ENCODE assay signal across 1 cellular context in the genomic region with DNA sequence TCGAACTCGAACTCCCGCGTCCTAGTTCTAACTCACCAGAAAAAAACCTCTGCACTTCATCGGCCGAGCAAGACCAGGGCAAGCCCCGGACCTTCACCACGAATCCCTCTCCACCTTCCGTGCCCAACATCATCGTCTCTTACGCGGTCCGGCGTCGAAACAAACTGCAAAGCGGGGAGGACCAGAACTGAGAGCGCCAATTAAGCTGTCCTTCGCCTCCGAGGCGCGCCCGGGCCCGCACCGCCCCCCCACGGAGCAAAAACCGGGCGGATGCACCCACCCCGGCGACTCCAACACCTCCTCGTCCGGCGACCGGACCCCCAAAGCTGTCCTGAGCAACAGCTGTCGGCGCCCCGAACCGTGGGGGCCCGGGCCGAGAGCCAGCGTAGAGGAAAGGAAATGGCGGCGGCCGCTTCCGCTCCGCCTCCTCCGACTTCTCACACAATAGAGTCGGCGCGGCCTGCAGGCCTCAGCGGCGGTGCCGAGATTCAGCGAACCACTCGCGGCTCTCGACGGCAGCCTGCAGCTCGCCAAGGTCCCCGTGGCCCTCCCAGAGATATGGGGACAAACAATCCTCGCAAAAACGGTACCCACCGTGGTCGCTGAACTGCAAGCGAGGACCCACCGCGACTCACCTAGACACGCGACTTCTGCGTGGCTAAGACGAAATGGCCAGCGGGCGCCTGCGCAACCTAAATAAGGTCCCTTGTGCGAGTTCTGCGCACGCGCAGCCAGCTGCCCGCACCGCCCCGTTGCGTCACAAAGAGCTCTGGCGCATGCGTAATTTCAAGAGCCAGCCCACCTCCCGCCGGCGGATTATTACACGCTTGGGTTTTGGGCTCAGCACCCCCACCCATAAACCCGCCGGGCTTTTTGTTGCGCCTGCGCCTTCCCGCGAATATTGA.
TF ChIP-seq lines count a peak whose summit lies in the region.

A gene with protein sequence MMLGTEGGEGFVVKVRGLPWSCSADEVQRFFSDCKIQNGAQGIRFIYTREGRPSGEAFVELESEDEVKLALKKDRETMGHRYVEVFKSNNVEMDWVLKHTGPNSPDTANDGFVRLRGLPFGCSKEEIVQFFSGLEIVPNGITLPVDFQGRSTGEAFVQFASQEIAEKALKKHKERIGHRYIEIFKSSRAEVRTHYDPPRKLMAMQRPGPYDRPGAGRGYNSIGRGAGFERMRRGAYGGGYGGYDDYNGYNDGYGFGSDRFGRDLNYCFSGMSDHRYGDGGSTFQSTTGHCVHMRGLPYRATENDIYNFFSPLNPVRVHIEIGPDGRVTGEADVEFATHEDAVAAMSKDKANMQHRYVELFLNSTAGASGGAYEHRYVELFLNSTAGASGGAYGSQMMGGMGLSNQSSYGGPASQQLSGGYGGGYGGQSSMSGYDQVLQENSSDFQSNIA (minus strand): TSS at position 671 of the 905 bp plus-strand sequence. CDS start 538 bp downstream, at position 133.

TF ChIP-seq in HepG2, 621 proteins besides CTCF, POLR2A, EP300 and RAD21 (continued from another document and continues in another):
- TF ChIP-seq ZNF841 (CRISPR knock-in tag; IDR thresholded peaks at IDR 0.05; ENCODE audit: borderline replicate concordance) (peak; percentile 58; the same call in 1 of the 2 replicates), ZNF652 (CRISPR knock-in tag; IDR thresholded peaks at IDR 0.05; ENCODE audit: borderline replicate concordance, low read depth) (no peak), U2AF1 (optimal IDR thresholded peaks at IDR 0.05; ENCODE audit: low read depth, low read length) (no peak), ZMYM2 (CRISPR knock-in tag; IDR thresholded peaks at IDR 0.05) (0 out of 2 replicates have a peak, but pooled peaks have one; percentile 24), POLR2AphosphoS2 (IDR thresholded peaks at IDR 0.05; ENCODE audit: low read depth, low read length) (peak; percentile 98), MTA1 (CRISPR knock-in tag; IDR thresholded peaks at IDR 0.05; ENCODE audit: borderline replicate concordance) (no peak), ZZZ3 (CRISPR knock-in tag; IDR thresholded peaks at IDR 0.05; ENCODE audit: borderline replicate concordance) (peak; percentile 67; the same call in 1 of the 2 replicates), NR3C1 (CRISPR knock-in tag; IDR thresholded peaks at IDR 0.05) (no peak), XRCC5 (optimal IDR thresholded peaks at IDR 0.05; ENCODE audit: low read length) (peak; percentile 17), ZNF264 (CRISPR knock-in tag; IDR thresholded peaks at IDR 0.05) (no peak), ZNF354B (CRISPR knock-in tag; IDR thresholded peaks at IDR 0.05) (no peak), ZNF337 (CRISPR knock-in tag; IDR thresholded peaks at IDR 0.05; ENCODE audit: borderline replicate concordance, low read depth) (peak; percentile 21; the same call in 1 of the 2 replicates), SOX5 (CRISPR knock-in tag; IDR thresholded peaks at IDR 0.05; ENCODE audit: borderline replicate concordance) (no peak), TBX2 (CRISPR knock-in tag; IDR thresholded peaks at IDR 0.05; ENCODE audit: borderline replicate concordance) (peak; percentile 32; the same call in 1 of the 2 replicates), ERF (CRISPR knock-in tag; IDR thresholded peaks at IDR 0.05) (peak; percentile 65), ZNF430 (CRISPR knock-in tag; IDR thresholded peaks at IDR 0.05) (0 out of 2 replicates have a peak, but pooled peaks have one; percentile 12), TEAD3 (CRISPR knock-in tag; optimal IDR thresholded peaks at IDR 0.05; ENCODE audit: borderline replicate concordance) (peak; percentile 55), GABPA (IDR thresholded peaks at IDR 0.05; ENCODE audit: low read depth, low read length) (peak; percentile 21; the same call in 1 of the 2 replicates), GABPA (CRISPR knock-in tag; IDR thresholded peaks at IDR 0.05; ENCODE audit: low read depth) (peak; percentile 45; the same call in 1 of the 2 replicates), NCOA1 (CRISPR knock-in tag; IDR thresholded peaks at IDR 0.05) (peak; percentile 42; the same call in 1 of the 2 replicates), GABPB1 (CRISPR knock-in tag; IDR thresholded peaks at IDR 0.05) (peak; percentile 85), SNAPC2 (CRISPR knock-in tag; IDR thresholded peaks at IDR 0.05) (no peak), NR1H2 (CRISPR knock-in tag; IDR thresholded peaks at IDR 0.05; ENCODE audit: borderline replicate concordance, low read depth) (no peak), MTA3 (CRISPR knock-in tag; IDR thresholded peaks at IDR 0.05) (no peak), ZBTB7A (CRISPR knock-in tag; IDR thresholded peaks at IDR 0.05) (0 out of 2 replicates have a peak, but pooled peaks have one; percentile 30), YY1 (IDR thresholded peaks at IDR 0.05; ENCODE audit: insufficient read depth, insufficient replicate concordance, low read depth, low read length) (peak; percentile 86)
- TF ChIP-seq, protein P1, sequence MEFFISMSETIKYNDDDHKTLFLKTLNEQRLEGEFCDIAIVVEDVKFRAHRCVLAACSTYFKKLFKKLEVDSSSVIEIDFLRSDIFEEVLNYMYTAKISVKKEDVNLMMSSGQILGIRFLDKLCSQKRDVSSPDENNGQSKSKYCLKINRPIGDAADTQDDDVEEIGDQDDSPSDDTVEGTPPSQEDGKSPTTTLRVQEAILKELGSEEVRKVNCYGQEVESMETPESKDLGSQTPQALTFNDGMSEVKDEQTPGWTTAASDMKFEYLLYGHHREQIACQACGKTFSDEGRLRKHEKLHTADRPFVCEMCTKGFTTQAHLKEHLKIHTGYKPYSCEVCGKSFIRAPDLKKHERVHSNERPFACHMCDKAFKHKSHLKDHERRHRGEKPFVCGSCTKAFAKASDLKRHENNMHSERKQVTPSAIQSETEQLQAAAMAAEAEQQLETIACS (CRISPR knock-in tag; IDR thresholded peaks at IDR 0.05), result no peak; the same call in 1 of the 2 replicates
- TF ChIP-seq, protein P2, sequence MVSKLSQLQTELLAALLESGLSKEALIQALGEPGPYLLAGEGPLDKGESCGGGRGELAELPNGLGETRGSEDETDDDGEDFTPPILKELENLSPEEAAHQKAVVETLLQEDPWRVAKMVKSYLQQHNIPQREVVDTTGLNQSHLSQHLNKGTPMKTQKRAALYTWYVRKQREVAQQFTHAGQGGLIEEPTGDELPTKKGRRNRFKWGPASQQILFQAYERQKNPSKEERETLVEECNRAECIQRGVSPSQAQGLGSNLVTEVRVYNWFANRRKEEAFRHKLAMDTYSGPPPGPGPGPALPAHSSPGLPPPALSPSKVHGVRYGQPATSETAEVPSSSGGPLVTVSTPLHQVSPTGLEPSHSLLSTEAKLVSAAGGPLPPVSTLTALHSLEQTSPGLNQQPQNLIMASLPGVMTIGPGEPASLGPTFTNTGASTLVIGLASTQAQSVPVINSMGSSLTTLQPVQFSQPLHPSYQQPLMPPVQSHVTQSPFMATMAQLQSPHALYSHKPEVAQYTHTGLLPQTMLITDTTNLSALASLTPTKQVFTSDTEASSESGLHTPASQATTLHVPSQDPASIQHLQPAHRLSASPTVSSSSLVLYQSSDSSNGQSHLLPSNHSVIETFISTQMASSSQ (IDR thresholded peaks at IDR 0.05; ENCODE audit: low read depth), result no peak
- TF ChIP-seq, protein P2 (CRISPR knock-in tag; IDR thresholded peaks at IDR 0.05; ENCODE audit: borderline replicate concordance), result 0 out of 2 replicates have a peak, but pooled peaks have one; percentile 12
- TF ChIP-seq, protein P3, sequence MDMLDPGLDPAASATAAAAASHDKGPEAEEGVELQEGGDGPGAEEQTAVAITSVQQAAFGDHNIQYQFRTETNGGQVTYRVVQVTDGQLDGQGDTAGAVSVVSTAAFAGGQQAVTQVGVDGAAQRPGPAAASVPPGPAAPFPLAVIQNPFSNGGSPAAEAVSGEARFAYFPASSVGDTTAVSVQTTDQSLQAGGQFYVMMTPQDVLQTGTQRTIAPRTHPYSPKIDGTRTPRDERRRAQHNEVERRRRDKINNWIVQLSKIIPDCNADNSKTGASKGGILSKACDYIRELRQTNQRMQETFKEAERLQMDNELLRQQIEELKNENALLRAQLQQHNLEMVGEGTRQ (IDR thresholded peaks at IDR 0.05; ENCODE audit: low read depth, low read length), result no peak
- TF ChIP-seq, protein P3 (CRISPR knock-in tag; IDR thresholded peaks at IDR 0.05; ENCODE audit: borderline replicate concordance), result peak; percentile 40; the same call in 1 of the 2 replicates
- TF ChIP-seq, protein P4, sequence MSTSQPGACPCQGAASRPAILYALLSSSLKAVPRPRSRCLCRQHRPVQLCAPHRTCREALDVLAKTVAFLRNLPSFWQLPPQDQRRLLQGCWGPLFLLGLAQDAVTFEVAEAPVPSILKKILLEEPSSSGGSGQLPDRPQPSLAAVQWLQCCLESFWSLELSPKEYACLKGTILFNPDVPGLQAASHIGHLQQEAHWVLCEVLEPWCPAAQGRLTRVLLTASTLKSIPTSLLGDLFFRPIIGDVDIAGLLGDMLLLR (CRISPR knock-in tag; IDR thresholded peaks at IDR 0.05), result peak; percentile 43; the same call in 1 of the 2 replicates
- TF ChIP-seq, protein P5, sequence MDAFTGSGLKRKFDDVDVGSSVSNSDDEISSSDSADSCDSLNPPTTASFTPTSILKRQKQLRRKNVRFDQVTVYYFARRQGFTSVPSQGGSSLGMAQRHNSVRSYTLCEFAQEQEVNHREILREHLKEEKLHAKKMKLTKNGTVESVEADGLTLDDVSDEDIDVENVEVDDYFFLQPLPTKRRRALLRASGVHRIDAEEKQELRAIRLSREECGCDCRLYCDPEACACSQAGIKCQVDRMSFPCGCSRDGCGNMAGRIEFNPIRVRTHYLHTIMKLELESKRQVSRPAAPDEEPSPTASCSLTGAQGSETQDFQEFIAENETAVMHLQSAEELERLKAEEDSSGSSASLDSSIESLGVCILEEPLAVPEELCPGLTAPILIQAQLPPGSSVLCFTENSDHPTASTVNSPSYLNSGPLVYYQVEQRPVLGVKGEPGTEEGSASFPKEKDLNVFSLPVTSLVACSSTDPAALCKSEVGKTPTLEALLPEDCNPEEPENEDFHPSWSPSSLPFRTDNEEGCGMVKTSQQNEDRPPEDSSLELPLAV (CRISPR knock-in tag; conservative IDR thresholded peaks at IDR 0.05; ENCODE audit: low read depth), result no peak
- TF ChIP-seq, protein P6, sequence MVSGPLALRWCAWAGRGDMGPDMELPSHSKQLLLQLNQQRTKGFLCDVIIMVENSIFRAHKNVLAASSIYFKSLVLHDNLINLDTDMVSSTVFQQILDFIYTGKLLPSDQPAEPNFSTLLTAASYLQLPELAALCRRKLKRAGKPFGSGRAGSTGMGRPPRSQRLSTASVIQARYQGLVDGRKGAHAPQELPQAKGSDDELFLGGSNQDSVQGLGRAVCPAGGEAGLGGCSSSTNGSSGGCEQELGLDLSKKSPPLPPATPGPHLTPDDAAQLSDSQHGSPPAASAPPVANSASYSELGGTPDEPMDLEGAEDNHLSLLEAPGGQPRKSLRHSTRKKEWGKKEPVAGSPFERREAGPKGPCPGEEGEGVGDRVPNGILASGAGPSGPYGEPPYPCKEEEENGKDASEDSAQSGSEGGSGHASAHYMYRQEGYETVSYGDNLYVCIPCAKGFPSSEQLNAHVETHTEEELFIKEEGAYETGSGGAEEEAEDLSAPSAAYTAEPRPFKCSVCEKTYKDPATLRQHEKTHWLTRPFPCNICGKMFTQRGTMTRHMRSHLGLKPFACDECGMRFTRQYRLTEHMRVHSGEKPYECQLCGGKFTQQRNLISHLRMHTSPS (CRISPR knock-in tag; IDR thresholded peaks at IDR 0.05; ENCODE audit: low read depth), result peak; percentile 42; the same call in 1 of the 2 replicates
